Comparison of ENCODE assay signal across 1 cellular context in the genomic region with DNA sequence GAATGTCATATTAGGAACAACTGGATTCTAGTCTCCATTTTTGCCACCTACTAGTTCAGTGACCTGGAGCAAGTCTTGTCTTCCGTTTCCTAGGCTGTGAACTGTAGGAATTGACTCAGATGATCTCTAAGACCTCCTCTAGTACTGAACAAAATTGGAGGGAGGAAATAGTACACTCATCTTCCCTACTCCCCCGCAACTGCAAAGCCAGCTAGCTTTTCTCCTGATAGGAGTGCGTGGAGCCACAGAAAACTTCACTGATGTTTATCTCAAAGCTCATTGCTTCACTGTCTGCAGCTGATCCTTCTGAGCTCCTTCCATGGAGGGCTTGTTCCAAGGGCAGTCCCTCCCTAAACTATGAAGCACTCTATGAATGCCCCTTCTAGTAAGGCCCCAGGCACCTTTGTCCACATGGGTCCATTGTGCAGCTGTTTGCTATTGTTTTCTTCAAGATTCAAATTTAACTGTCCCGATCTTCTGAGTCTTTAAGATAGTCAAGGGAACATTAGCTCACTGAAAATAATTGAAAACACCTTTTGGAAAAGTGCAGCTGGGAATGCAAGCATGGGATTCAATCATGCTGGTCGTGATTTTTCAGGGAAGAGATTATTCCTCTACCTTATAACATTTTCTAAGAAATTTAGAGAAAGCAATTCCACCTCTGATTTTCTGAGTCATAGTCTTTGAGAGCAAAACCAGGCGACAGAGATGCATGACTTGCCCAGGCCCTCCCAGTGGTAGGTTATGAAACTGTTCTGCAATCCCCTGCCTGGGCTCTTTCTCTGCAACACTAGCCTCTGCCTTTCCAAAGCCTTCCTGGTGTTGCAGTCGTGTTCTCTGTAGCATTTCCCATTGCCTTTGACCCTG.
TF ChIP-seq lines count a peak whose summit lies in the region.

No MANE protein-coding gene starts in this region.

TF ChIP-seq in HepG2, 621 proteins besides CTCF, POLR2A, EP300 and RAD21 (continued from another document):
- TF ChIP-seq, protein P1, sequence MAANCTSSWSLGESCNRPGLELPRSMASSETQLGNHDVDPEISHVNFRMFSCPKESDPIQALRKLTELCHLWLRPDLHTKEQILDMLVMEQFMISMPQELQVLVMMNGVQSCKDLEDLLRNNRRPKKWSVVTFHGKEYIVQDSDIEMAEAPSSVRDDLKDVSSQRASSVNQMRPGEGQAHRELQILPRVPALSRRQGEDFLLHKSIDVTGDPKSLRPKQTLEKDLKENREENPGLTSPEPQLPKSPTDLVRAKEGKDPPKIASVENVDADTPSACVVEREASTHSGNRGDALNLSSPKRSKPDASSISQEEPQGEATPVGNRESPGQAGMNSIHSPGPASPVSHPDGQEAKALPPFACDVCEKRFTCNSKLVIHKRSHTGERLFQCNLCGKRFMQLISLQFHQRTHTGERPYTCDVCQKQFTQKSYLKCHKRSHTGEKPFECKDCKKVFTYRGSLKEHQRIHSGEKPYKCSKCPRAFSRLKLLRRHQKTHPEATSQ (CRISPR knock-in tag; IDR thresholded peaks at IDR 0.05; ENCODE audit: borderline replicate concordance) = 0 out of 2 replicates have a peak, but pooled peaks have one; percentile 36
- TF ChIP-seq RARA (CRISPR knock-in tag; IDR thresholded peaks at IDR 0.05) (0 out of 2 replicates have a peak, but pooled peaks have one; percentile 16), ELF3 (CRISPR knock-in tag; IDR thresholded peaks at IDR 0.05) (0 out of 2 replicates have a peak, but pooled peaks have one; percentile 14), ZNF24 (IDR thresholded peaks at IDR 0.05) (no peak), XRCC5 (optimal IDR thresholded peaks at IDR 0.05; ENCODE audit: low read length) (peak; percentile 60), ZNF891 (CRISPR knock-in tag; IDR thresholded peaks at IDR 0.05) (no peak), ZSCAN25 (CRISPR knock-in tag; IDR thresholded peaks at IDR 0.05) (no peak), NFYC (CRISPR knock-in tag; IDR thresholded peaks at IDR 0.05) (no peak), FOSL2 (CRISPR knock-in tag; IDR thresholded peaks at IDR 0.05) (peak; percentile 78), SP5 (CRISPR knock-in tag; IDR thresholded peaks at IDR 0.05; ENCODE audit: borderline replicate concordance, low read depth) (0 out of 2 replicates have a peak, but pooled peaks have one; percentile 16), ZNF773 (CRISPR knock-in tag; IDR thresholded peaks at IDR 0.05; ENCODE audit: borderline replicate concordance) (no peak), RFXANK (CRISPR knock-in tag; IDR thresholded peaks at IDR 0.05) (no peak), STAG1 (CRISPR knock-in tag; IDR thresholded peaks at IDR 0.05) (peak; percentile 45; the same call in 1 of the 2 replicates), GATAD2A (CRISPR knock-in tag; IDR thresholded peaks at IDR 0.05) (peak; percentile 63), SMC3 (IDR thresholded peaks at IDR 0.05; ENCODE audit: low read length) (peak; percentile 85), CEBPG (CRISPR knock-in tag; IDR thresholded peaks at IDR 0.05) (peak; percentile 59), ZNF616 (CRISPR knock-in tag; IDR thresholded peaks at IDR 0.05; ENCODE audit: low read depth) (no peak), NFKBIZ (CRISPR knock-in tag; IDR thresholded peaks at IDR 0.05) (no peak), ZMYM4 (CRISPR knock-in tag; IDR thresholded peaks at IDR 0.05) (0 out of 2 replicates have a peak, but pooled peaks have one; percentile 13), CEBPB (IDR thresholded peaks at IDR 0.05; ENCODE audit: borderline replicate concordance, low read depth, low read length) (peak; percentile 17; the same call in 1 of the 2 replicates), TEAD3 (CRISPR knock-in tag; optimal IDR thresholded peaks at IDR 0.05; ENCODE audit: borderline replicate concordance) (peak; percentile 51)
- TF ChIP-seq, protein P2, sequence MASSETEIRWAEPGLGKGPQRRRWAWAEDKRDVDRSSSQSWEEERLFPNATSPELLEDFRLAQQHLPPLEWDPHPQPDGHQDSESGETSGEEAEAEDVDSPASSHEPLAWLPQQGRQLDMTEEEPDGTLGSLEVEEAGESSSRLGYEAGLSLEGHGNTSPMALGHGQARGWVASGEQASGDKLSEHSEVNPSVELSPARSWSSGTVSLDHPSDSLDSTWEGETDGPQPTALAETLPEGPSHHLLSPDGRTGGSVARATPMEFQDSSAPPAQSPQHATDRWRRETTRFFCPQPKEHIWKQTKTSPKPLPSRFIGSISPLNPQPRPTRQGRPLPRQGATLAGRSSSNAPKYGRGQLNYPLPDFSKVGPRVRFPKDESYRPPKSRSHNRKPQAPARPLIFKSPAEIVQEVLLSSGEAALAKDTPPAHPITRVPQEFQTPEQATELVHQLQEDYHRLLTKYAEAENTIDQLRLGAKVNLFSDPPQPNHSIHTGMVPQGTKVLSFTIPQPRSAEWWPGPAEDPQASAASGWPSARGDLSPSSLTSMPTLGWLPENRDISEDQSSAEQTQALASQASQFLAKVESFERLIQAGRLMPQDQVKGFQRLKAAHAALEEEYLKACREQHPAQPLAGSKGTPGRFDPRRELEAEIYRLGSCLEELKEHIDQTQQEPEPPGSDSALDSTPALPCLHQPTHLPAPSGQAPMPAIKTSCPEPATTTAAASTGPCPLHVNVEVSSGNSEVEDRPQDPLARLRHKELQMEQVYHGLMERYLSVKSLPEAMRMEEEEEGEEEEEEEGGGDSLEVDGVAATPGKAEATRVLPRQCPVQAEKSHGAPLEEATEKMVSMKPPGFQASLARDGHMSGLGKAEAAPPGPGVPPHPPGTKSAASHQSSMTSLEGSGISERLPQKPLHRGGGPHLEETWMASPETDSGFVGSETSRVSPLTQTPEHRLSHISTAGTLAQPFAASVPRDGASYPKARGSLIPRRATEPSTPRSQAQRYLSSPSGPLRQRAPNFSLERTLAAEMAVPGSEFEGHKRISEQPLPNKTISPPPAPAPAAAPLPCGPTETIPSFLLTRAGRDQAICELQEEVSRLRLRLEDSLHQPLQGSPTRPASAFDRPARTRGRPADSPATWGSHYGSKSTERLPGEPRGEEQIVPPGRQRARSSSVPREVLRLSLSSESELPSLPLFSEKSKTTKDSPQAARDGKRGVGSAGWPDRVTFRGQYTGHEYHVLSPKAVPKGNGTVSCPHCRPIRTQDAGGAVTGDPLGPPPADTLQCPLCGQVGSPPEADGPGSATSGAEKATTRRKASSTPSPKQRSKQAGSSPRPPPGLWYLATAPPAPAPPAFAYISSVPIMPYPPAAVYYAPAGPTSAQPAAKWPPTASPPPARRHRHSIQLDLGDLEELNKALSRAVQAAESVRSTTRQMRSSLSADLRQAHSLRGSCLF (CRISPR knock-in tag; IDR thresholded peaks at IDR 0.05; ENCODE audit: borderline replicate concordance) = no peak
- TF ChIP-seq, protein P3, sequence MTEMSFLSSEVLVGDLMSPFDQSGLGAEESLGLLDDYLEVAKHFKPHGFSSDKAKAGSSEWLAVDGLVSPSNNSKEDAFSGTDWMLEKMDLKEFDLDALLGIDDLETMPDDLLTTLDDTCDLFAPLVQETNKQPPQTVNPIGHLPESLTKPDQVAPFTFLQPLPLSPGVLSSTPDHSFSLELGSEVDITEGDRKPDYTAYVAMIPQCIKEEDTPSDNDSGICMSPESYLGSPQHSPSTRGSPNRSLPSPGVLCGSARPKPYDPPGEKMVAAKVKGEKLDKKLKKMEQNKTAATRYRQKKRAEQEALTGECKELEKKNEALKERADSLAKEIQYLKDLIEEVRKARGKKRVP (CRISPR knock-in tag; IDR thresholded peaks at IDR 0.05) = peak in 1 of 2 experiments; percentile 37; a peak in 1 of 4 replicates
- TF ChIP-seq, protein P4, sequence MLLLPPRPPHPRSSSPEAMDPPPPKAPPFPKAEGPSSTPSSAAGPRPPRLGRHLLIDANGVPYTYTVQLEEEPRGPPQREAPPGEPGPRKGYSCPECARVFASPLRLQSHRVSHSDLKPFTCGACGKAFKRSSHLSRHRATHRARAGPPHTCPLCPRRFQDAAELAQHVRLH (CRISPR knock-in tag; IDR thresholded peaks at IDR 0.05; ENCODE audit: borderline replicate concordance, low read depth) = peak; percentile 31; the same call in 1 of the 2 replicates
